16 cellular contexts compared by ENCODE assay signal in the genomic region with DNA sequence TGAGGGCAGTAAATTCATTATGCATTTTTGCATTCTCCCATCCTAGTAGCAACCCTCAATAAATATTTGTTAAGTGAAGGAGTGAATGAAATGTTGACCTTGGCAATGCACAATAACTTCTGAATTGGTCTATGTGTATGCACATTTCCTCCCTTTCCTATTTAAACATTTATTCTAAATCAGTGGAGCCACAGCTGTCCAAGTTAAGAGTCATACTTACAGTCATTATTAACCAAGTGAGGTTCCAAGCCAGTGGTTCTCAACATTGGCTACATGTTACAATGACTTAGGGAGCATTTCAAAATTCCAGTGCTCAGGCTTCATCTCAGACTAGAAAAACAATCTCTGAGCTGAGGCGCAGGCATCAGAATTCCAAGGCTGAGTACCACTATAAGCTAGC.
DNase-seq lines count a peak whose midpoint lies in the region; ATAC-seq and TF ChIP-seq lines count a peak whose summit lies in the region.
"Had no signal": no experiment of that assay in that cellular context is flagged by ENCODE, and none has a peak within 500 bp of the region (broad histone marks: within the 10 kb centered on the region; RNA-seq: fewer than 3 reads in every experiment).

No MANE protein-coding gene starts in this region.

- H3K4me1 ChIP-seq in thoracic aorta (ENCODE audit: control insufficient read depth in 1 of 2, low read depth in 2 of 2): peaks cover 17 to 26% of the 10 kb centered on the region in 2 donors
- H3K4me1 ChIP-seq in OCI-LY7 (ENCODE audit: insufficient read depth, low read length, poor library complexity, severe bottlenecking): no peaks in the 10 kb centered on the region
- H3K4me1 ChIP-seq: parathyroid adenoma had no signal

- CTCF ChIA-PET in OCI-LY7 (lab: Charles Lee; ENCODE audit: unreplicated experiment): no interaction called here

- no peaks in the 10 kb centered on the region for H3K9me3 Mint-ChIP-seq in type B pancreatic cell
- H3K9me3 Mint-ChIP-seq: effector memory CD8-positive, alpha-beta T cell had no signal

- intact Hi-C loops in OCI-LY7 (cut with micrococcal nuclease; ENCODE audit: unreplicated experiment): no loop called here

- TF ChIP-seq CTCF in thoracic aorta (IDR thresholded peaks at IDR 0.05) (no peak), OCI-LY7 (conservative IDR thresholded peaks at IDR 0.05; ENCODE audit: low read length) (no peak), type B pancreatic cell (conservative IDR thresholded peaks at IDR 0.05) (no peak)

- peak; percentile 2 for DNase-seq in DMS79 treated with DMSO at 0.1 percent for 48 hours (lab: John Stamatoyannopoulos, UW)
- no peak for DNase-seq in DMS79 (lab: John Stamatoyannopoulos, UW)
- peak; percentile 79 for DNase-seq in astrocyte of the hippocampus (ENCODE audit: low read depth, low spot score)
- DNase-seq in glomerular visceral epithelial cell (ENCODE audit: extremely low spot score): peak; percentile 82
- no peak for DNase-seq in thoracic aorta (ENCODE audit: low spot score)
- DNase-seq in OCI-LY7 (ENCODE audit: low spot score): no peak
- no peak for DNase-seq in type B pancreatic cell (ENCODE audit: extremely low spot score, unreplicated experiment)
- no peak for DNase-seq in GM03348 (ENCODE audit: low spot score)
- DNase-seq: activated gamma-delta T cell treated with Interleukin-2 at 50 U/mL for 16 hours; effector memory CD8-positive, alpha-beta T cell; NCI-H2107; NCI-H774; T-helper 1 cell had no signal

- peak; percentile 27 for ATAC-seq in thoracic aorta (ENCODE audit: insufficient number of reproducible peaks, low FRiP score, low read depth)
- ATAC-seq: activated CD4-positive, CD25-positive, alpha-beta regulatory T cell treated with anti-CD3 and anti-CD28 coated beads, Interleukin-2, amount 50 U/mL, for 24 hours; effector memory CD8-positive, alpha-beta T cell had no signal

- H3K4me3 ChIP-seq in thoracic aorta (no peak overlapping the region), OCI-LY7 (ENCODE audit: low read depth, low read length, poor library complexity, severe bottlenecking) (no peak overlapping the region)
- H3K4me3 ChIP-seq: cardiac muscle cell had no signal

- H3K9me2 ChIP-seq in OCI-LY7 (ENCODE audit: insufficient read depth, low read length): no peaks in the 10 kb centered on the region

- H3K36me3 ChIP-seq in thoracic aorta (no peaks in the 10 kb centered on the region), OCI-LY7 (ENCODE audit: insufficient read depth, low read length) (no peaks in the 10 kb centered on the region)
- H3K36me3 ChIP-seq: cardiac muscle cell had no signal

- POLR2A ChIA-PET in OCI-LY7 (lab: Charles Lee): no interaction called here

- no peak overlapping the region for H3K27ac Mint-ChIP-seq in type B pancreatic cell
- H3K27ac Mint-ChIP-seq: effector memory CD8-positive, alpha-beta T cell had no signal

- H3K27me3 ChIP-seq in thoracic aorta (replicated peaks; ENCODE audit: insufficient read depth): no peaks in the 10 kb centered on the region
- H3K27me3 ChIP-seq: cardiac muscle cell had no signal

- H3K27ac ChIP-seq in thoracic aorta: peak overlapping the region; percentile 83
- H3K27ac ChIP-seq in OCI-LY7 (ENCODE audit: low read depth, low read length, poor library complexity, severe bottlenecking): no peak overlapping the region
- H3K27ac ChIP-seq: cardiac muscle cell, parathyroid adenoma had no signal

- H3K4me3 Mint-ChIP-seq in type B pancreatic cell: no peak overlapping the region
- H3K4me3 Mint-ChIP-seq: effector memory CD8-positive, alpha-beta T cell had no signal

- no peaks in the 10 kb centered on the region for H3K27me3 Mint-ChIP-seq in type B pancreatic cell
- H3K27me3 Mint-ChIP-seq: effector memory CD8-positive, alpha-beta T cell had no signal

- no peaks in the 10 kb centered on the region for H3K4me1 Mint-ChIP-seq in type B pancreatic cell (ENCODE audit: unreplicated experiment)

- H2AFZ ChIP-seq in OCI-LY7 (ENCODE audit: low read length): no peak overlapping the region
- H2AFZ ChIP-seq: parathyroid adenoma had no signal

- BruUV-seq in OCI-LY7 (replicated peaks; lab: Mats Ljungman, UMichigan): no TSS peak

- no peaks in the 10 kb centered on the region for H4K20me1 ChIP-seq in OCI-LY7 (ENCODE audit: insufficient read depth, low read length)

- no peaks in the 10 kb centered on the region for H3K79me2 ChIP-seq in OCI-LY7 (ENCODE audit: insufficient read depth, low read depth, low read length)
- H3K79me2 ChIP-seq: parathyroid adenoma had no signal

- H3K36me3 Mint-ChIP-seq in type B pancreatic cell: no peaks in the 10 kb centered on the region

- no peak overlapping the region for H3K4me2 ChIP-seq in OCI-LY7 (ENCODE audit: low read length)

- H3K9me3 ChIP-seq in thoracic aorta (no peaks in the 10 kb centered on the region), OCI-LY7 (ENCODE audit: low read length) (no peaks in the 10 kb centered on the region)

Comparison
In these comparisons a context has a peak if more than half of its experiments do, and no peak if none do; other contexts are left out.
1. DNase-seq: peak in DMS79 treated with DMSO at 0.1 percent for 48 hours (single experiment), astrocyte of the hippocampus (single experiment) and glomerular visceral epithelial cell (single experiment); none in DMS79 (single experiment), thoracic aorta (single experiment), OCI-LY7 (single experiment), type B pancreatic cell (single experiment) and GM03348 (single experiment).